ENCODE assay signal across 9 cellular contexts in the genomic region with DNA sequence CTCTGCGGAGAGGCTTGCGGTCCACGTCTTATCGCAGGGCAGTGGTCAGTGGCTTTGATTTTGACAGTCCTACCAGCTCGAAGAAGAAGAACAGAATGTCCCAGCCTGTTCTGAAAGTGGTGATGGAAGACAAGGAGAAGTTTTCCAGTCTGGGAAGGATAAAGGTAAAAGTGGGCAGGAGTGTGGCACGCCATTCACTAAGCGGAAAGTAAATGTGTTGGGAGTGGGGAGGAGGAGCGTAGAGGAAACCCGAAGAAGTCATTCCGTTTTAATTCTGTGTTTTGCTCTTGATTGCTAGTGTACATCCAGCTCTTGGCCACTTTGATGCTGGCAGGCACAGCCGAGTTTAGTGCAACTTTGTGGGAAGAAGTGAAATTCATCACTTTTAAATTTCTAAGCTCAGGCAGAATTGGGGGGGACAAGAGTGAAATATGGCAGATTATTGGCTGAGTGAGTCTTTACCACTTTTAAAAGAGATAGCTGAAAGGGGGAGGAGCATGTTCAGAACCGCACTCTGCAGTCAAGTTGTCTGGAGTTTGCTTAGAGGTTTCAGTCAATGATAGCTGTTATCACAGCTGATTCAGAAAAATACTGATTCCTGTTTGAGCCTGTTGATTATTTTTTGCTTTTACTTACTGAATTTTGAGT. TPM values are rescaled to one million over a fixed set of nuclear protein-coding genes. Genes with fewer than 3 reads are reported as not detected.
DNase-seq lines count a peak whose midpoint lies in the region; TF ChIP-seq lines count a peak whose summit lies in the region.
"Had no signal": no experiment of that assay in that cellular context is flagged by ENCODE, and none has a peak within 500 bp of the region (broad histone marks: within the 10 kb centered on the region; RNA-seq: fewer than 3 reads in every experiment).

No MANE protein-coding gene starts in this region.

- no peaks in the 10 kb centered on the region for H3K36me3 ChIP-seq in GM23248 (ENCODE audit: low read depth)
- peaks cover 28% of the 10 kb centered on the region for H3K36me3 ChIP-seq in SJSA1
- no peaks in the 10 kb centered on the region for H3K36me3 ChIP-seq in prostate gland

- no peaks in the 10 kb centered on the region for H3K9me3 ChIP-seq in GM23248 (ENCODE audit: low read depth)
- H3K9me3 ChIP-seq in SJSA1 (replicated peaks), result no peaks in the 10 kb centered on the region; the same call in 1 of the 2 replicates
- H3K9me3 ChIP-seq in prostate gland, result no peaks in the 10 kb centered on the region

- H3K4me1 ChIP-seq in GM23248 (ENCODE audit: insufficient read depth), result 0 out of 2 replicates have a peak, but pooled peaks cover 3% of the 10 kb centered on the region
- peaks cover 17% of the 10 kb centered on the region for H3K4me1 ChIP-seq in SJSA1 (replicated peaks)
- H3K4me1 ChIP-seq in prostate gland (replicated peaks), result no peaks in the 10 kb centered on the region

- H2AFZ ChIP-seq in GM23248, result peak overlapping the region; percentile 92

- intact Hi-C loops in prostate gland (cut with DNase I), result loop anchor here (5.0 to 10.0 kb wide), 2 partner anchors 129 to 1858 kb away; partner anchors contain the start of gene MBNL1

- H3K4me3 ChIP-seq in GM23248 (peak overlapping the region; percentile 75), SJSA1 (peak overlapping the region; percentile 78), foreskin fibroblast (ENCODE audit: low read depth in 1 of 2, low read length in 2 of 2) (peak overlapping the region; percentile 71 to 79), prostate gland (peak overlapping the region; percentile 55 to 69)
- H3K4me3 ChIP-seq: K562 had no signal

- H3K9me2 ChIP-seq in GM23248 (ENCODE audit: insufficient read depth), result no peaks in the 10 kb centered on the region

- 7 to 10% methylated on average over 12 of the region's 12 CpGs for WGBS in GM23248 (ENCODE audit: low coverage in 1 of 2, low lambda C conversion rate in 2 of 2, missing lambda C conversion rate in 2 of 2), 2 experiments
- WGBS in prostate gland, result 16% methylated on average over 12 of the region's 12 CpGs

- H3F3A ChIP-seq in GM23248 (ENCODE audit: insufficient read depth), result peaks cover 11% of the 10 kb centered on the region; the same call in 1 of the 2 replicates

- DNase-seq in GM23248 (peak; percentile 23), SJSA1 (ENCODE audit: low read depth in 1 of 2, low spot score in 2 of 2) (peak in 1 of 2 experiments; percentile 56), foreskin fibroblast (peak in 1 of 2 donors; percentile 53), prostate gland (ENCODE audit: low spot score) (peak; percentile 7), GM10266 (ENCODE audit: extremely low spot score) (no peak), SHP77 (lab: John Stamatoyannopoulos, UW) (no peak), germinal center (ENCODE audit: low spot score) (no peak)
- DNase-seq in activated CD4-positive, alpha-beta T cell treated with anti-CD3 and anti-CD28 coated beads for 4 hours, result no peak

- TF ChIP-seq POLR2A in prostate gland (IDR thresholded peaks at IDR 0.05), result no peak

- no peak overlapping the region for H3K27ac ChIP-seq in GM23248
- 0 out of 2 replicates have a peak overlapping the region, but pooled peaks have one; percentile 29 for H3K27ac ChIP-seq in SJSA1
- H3K27ac ChIP-seq in prostate gland, result peak overlapping the region; percentile 55 to 75

- H3K4me2 ChIP-seq in GM23248 (ENCODE audit: unreplicated experiment), result peak overlapping the region; percentile 88

- H3K27me3 ChIP-seq in GM23248 (replicated peaks; ENCODE audit: insufficient read depth), result peaks cover 15% of the 10 kb centered on the region; the same call in 1 of the 2 replicates
- H3K27me3 ChIP-seq in SJSA1 (replicated peaks), result no peaks in the 10 kb centered on the region
- H3K27me3 ChIP-seq in prostate gland (replicated peaks; ENCODE audit: insufficient read depth), result no peaks in the 10 kb centered on the region

- H3K79me2 ChIP-seq in GM23248 (ENCODE audit: insufficient read depth), result no peaks in the 10 kb centered on the region

- no peak overlapping the region for H3K9ac ChIP-seq in GM23248

- TF ChIP-seq CTCF in foreskin fibroblast (IDR thresholded peaks at IDR 0.05; ENCODE audit: low read depth, low read length), result no peak
- no peak for TF ChIP-seq CTCF in prostate gland (IDR thresholded peaks at IDR 0.05)
- no peak for TF ChIP-seq CTCF in GM10266 (IDR thresholded peaks at IDR 0.05; ENCODE audit: control insufficient read depth, insufficient read depth, low read depth, missing control alignments)

- H4K20me1 ChIP-seq in GM23248 (ENCODE audit: insufficient read depth), result no peaks in the 10 kb centered on the region

- in situ Hi-C loops in GM23248 (cut with MboI), result no loop called here

RNA-seq across cellular contexts. Expression of gene ARHGEF26, which starts 1.8 kb away (rescaled TPM):
- total RNA-seq in GM23248 (2014; rRNA removed; shearing (Covaris generic)), result 0.63 and 0.65 TPM in 2 replicates
- 0.38 and 0.40 TPM in 2 replicates for polyA plus RNA-seq in GM23248 (2016; fragmentation: Nextera tagmentation; extraction: Ambion mirVana)
- 12.0 and 14.9 TPM in 2 replicates for total RNA-seq in SJSA1 (2014; rRNA removed; shearing (Covaris generic))
- total RNA-seq in prostate gland, result 10 to 100 TPM; 15.4 to 26.8 TPM

Comparison
In these comparisons a context has a peak if more than half of its experiments do, and no peak if none do; other contexts are left out.
1. DNase-seq: peak in GM23248 (single experiment) and prostate gland (single experiment); none in GM10266 (single experiment), SHP77 (0 of 2), activated CD4-positive, alpha-beta T cell treated with anti-CD3 and anti-CD28 coated beads for 4 hours (0 of 2) and germinal center (single experiment).
2. Peak in every context shown above with its lines, with median percentiles within 50 percentile points of each other: H3K4me3 ChIP-seq.